Comparison of ENCODE assay signal across 15 cellular contexts in the genomic region with DNA sequence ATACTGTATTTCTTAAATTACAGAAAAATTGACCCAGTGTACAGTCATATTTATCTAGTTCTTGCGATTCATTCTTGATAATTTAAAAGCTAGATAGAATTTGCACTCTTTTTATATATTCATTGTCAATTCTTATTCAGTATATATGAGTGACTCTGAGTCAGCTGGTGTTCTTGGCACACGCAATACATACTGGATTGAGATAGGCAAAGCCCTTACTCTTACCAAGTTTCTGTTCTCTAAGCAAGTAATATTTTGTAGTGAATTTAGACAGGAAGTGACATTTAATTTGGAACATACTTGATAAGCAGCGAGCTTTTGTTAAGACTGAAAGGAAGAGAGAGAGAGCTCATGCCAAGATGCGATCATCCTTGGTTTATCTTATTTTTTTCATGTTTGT. TPM values are rescaled to one million over a fixed set of nuclear protein-coding genes. Genes with fewer than 3 reads are reported as not detected.
DNase-seq lines count a peak whose midpoint lies in the region; ATAC-seq and TF ChIP-seq lines count a peak whose summit lies in the region.
"Had no signal": no experiment of that assay in that cellular context is flagged by ENCODE, and none has a peak within 500 bp of the region (broad histone marks: within the 10 kb centered on the region; RNA-seq: fewer than 3 reads in every experiment).

No MANE protein-coding gene starts in this region.

- no peak overlapping the region for H3K4me3 Mint-ChIP-seq in activated T-cell treated with anti-CD3 and anti-CD28 coated beads, Interleukin-2, amount 50 U/mL, for 72 hours
- H3K4me3 Mint-ChIP-seq: type B pancreatic cell had no signal

- TF ChIP-seq POLR2A in IMR-90 (IDR thresholded peaks at IDR 0.05; ENCODE audit: low read depth, low read length), result no peak

- no TSS peak for BruUV-seq in IMR-90 (replicated peaks; lab: Mats Ljungman, UMichigan)

- H2BK20ac ChIP-seq in IMR-90 (ENCODE audit: low read depth, low read length), result no peak overlapping the region

- H3K14ac ChIP-seq in IMR-90 (replicated peaks; ENCODE audit: low read depth, low read length), result no peak overlapping the region

- peaks cover 9 to 23% of the 10 kb centered on the region in 2 donors for H3K36me3 Mint-ChIP-seq in activated T-cell treated with anti-CD3 and anti-CD28 coated beads, Interleukin-2, amount 50 U/mL, for 72 hours (ENCODE audit: insufficient read depth in 2 of 2)

- no peak for TF ChIP-seq CTCF in IMR-90 (conservative IDR thresholded peaks at IDR 0.05; ENCODE audit: low read depth, low read length)
- TF ChIP-seq CTCF in cardiac fibroblast (IDR thresholded peaks at IDR 0.05; ENCODE audit: low read depth, low read length), result no peak

- no peaks in the 10 kb centered on the region for H3K9me1 ChIP-seq in IMR-90 (ENCODE audit: insufficient read depth, low read length)

- peaks cover 14% of the 10 kb centered on the region; the same call in 1 of the 2 replicates for H4K20me1 ChIP-seq in IMR-90 (ENCODE audit: insufficient read depth, low read length)

- in situ Hi-C loops in IMR-90 (cut with MboI; ENCODE audit: low sequenced_read_pairs), result no loop called here

- no peak for TF ChIP-seq RAD21 in IMR-90 (IDR thresholded peaks at IDR 0.05; ENCODE audit: low read length)

- dilution Hi-C loops in IMR-90 (cut with HindIII; ENCODE audit: low sequenced_read_pairs, unreplicated experiment), result no loop called here

- no peak overlapping the region for H2BK15ac ChIP-seq in IMR-90 (ENCODE audit: low read depth, low read length)

- ATAC-seq in activated T-cell treated with anti-CD3 and anti-CD28 coated beads, Interleukin-2, amount 50 U/mL, for 72 hours (replicated peaks in 1 of 2), result peak; percentile 43 to 44
- no peak for ATAC-seq in IMR-90 (ENCODE audit: low read depth)
- no peak for ATAC-seq in GM19395 (IDR thresholded peaks at IDR 0.05; ENCODE audit: unreplicated experiment)

- H4K91ac ChIP-seq in IMR-90 (ENCODE audit: insufficient read depth, low read depth, low read length), result no peak overlapping the region

- intact Hi-C loops in IMR-90 (cut with micrococcal nuclease), result no loop called here

- peaks cover 10% of the 10 kb centered on the region for H3K9me3 ChIP-seq in IMR-90 (ENCODE audit: control insufficient read depth, insufficient read depth, low read length)
- H3K9me3 ChIP-seq: adrenal gland, HAP-1, sigmoid colon had no signal

- H3K9me3 Mint-ChIP-seq in activated T-cell treated with anti-CD3 and anti-CD28 coated beads, Interleukin-2, amount 50 U/mL, for 72 hours, result no peaks in the 10 kb centered on the region

- H2BK120ac ChIP-seq in IMR-90 (ENCODE audit: low read depth, low read length), result no peak overlapping the region

- no peak overlapping the region for H3K9ac ChIP-seq in IMR-90 (ENCODE audit: low read depth, low read length)

- no peak overlapping the region for H3K27ac ChIP-seq in IMR-90 (ENCODE audit: insufficient read depth, low read length)
- H3K27ac ChIP-seq: sigmoid colon had no signal

- no peak overlapping the region for H3K4me2 ChIP-seq in IMR-90 (ENCODE audit: low read depth, low read length)

- POLR2A ChIA-PET in IMR-90 (lab: Charles Lee; ENCODE audit: unreplicated experiment), result no interaction called here

- no peak overlapping the region for H2AFZ ChIP-seq in IMR-90 (replicated peaks; ENCODE audit: low read length, poor library complexity)

- CTCF ChIA-PET in IMR-90 (lab: Yijun Ruan, JAX), result no interaction called here

- peaks cover 40% of the 10 kb centered on the region for H3K4me1 Mint-ChIP-seq in activated T-cell treated with anti-CD3 and anti-CD28 coated beads, Interleukin-2, amount 50 U/mL, for 72 hours (ENCODE audit: low read depth)

- H3K56ac ChIP-seq in IMR-90 (ENCODE audit: extremely low read depth, insufficient read depth, low read length), result no peak overlapping the region

- H3K18ac ChIP-seq in IMR-90 (ENCODE audit: low read depth, low read length), result no peak overlapping the region

- H3K36me3 ChIP-seq in IMR-90 (ENCODE audit: control insufficient read depth, insufficient read depth, low read length), result peaks cover 33% of the 10 kb centered on the region

- H3K4me3 ChIP-seq in IMR-90 (ENCODE audit: insufficient read depth, low read depth, low read length), result no peak overlapping the region
- H3K4me3 ChIP-seq in cardiac fibroblast (replicated peaks in 1 of 2; ENCODE audit: low read depth in 2 of 2, low read length in 2 of 2), result no peak overlapping the region
- H3K4me3 ChIP-seq: adrenal gland, HAP-1, sigmoid colon had no signal

- no peak overlapping the region for H3K4ac ChIP-seq in IMR-90 (ENCODE audit: low read depth, low read length)

- peaks cover 30 to 39% of the 10 kb centered on the region in 2 experiments for H3K79me1 ChIP-seq in IMR-90 (ENCODE audit: low read depth in 1 of 2, low read length in 2 of 2)

- no peaks in the 10 kb centered on the region for H3K4me1 ChIP-seq in IMR-90 (ENCODE audit: control insufficient read depth, insufficient read depth, low read length)
- H3K4me1 ChIP-seq: HAP-1, sigmoid colon had no signal

- H2BK5ac ChIP-seq in IMR-90 (ENCODE audit: low read depth, low read length, poor library complexity, severe bottlenecking), result no peak overlapping the region

- no peak overlapping the region for H2AK5ac ChIP-seq in IMR-90 (ENCODE audit: low read depth, low read length)

- no peak for DNase-seq in activated T-cell treated with anti-CD3 and anti-CD28 coated beads, Interleukin-2, amount 50 U/mL, for 72 hours
- no peak for DNase-seq in activated T-cell treated with anti-CD3 and anti-CD28 coated beads, Interleukin-2, amount 50 U/mL, for 48 hours
- DNase-seq in IMR-90, result peak; percentile 60
- DNase-seq in cardiac fibroblast (ENCODE audit: low read depth in 2 of 2), result peak; percentile 60 to 83
- DNase-seq in iris pigment epithelial cell (ENCODE audit: low read depth), result peak; percentile 56
- no peak for DNase-seq in amniotic stem cell (lab: John Stamatoyannopoulos, UW)
- DNase-seq in GM03348 (ENCODE audit: low spot score), result no peak
- DNase-seq: adrenal gland; GDM1; NCI-H2171; sigmoid colon; stimulated activated CD4-positive, alpha-beta T cell treated with anti-CD3 and anti-CD28 coated beads, Interleukin-4, amount 100 ng/mL, for 1 hour had no signal

- no peak overlapping the region for H4K8ac ChIP-seq in IMR-90 (ENCODE audit: low read depth in 2 of 2, low read length in 2 of 2)

- no peaks in the 10 kb centered on the region for H3K27me3 ChIP-seq in IMR-90 (ENCODE audit: control insufficient read depth, insufficient read depth, low read length)
- H3K27me3 ChIP-seq: adrenal gland, sigmoid colon had no signal

- H3K23ac ChIP-seq in IMR-90 (ENCODE audit: low read depth, low read length), result no peak overlapping the region

- peak overlapping the region; percentile 39 for H3K27ac Mint-ChIP-seq in activated T-cell treated with anti-CD3 and anti-CD28 coated beads, Interleukin-2, amount 50 U/mL, for 72 hours
- H3K27ac Mint-ChIP-seq: type B pancreatic cell had no signal

- H2AK9ac ChIP-seq in IMR-90 (replicated peaks; ENCODE audit: low read depth, low read length, poor library complexity), result no peak overlapping the region

- 70% methylated on average over 2 of the region's 4 CpGs; no CpG with 5 or more reads in 1 of the 2 experiments for WGBS in IMR-90 (ENCODE audit: extremely low coverage in 2 of 2, insufficient read length in 1 of 2), 2 experiments

- no peak overlapping the region for H4K5ac ChIP-seq in IMR-90 (ENCODE audit: low read depth, low read length)

- no peaks in the 10 kb centered on the region for H3K27me3 Mint-ChIP-seq in activated T-cell treated with anti-CD3 and anti-CD28 coated beads, Interleukin-2, amount 50 U/mL, for 72 hours (ENCODE audit: low read depth)
- H3K27me3 Mint-ChIP-seq: type B pancreatic cell had no signal

TF ChIP-seq in IMR-90, 13 proteins besides CTCF, POLR2A, EP300 and RAD21:
- TF ChIP-seq CHD1 (IDR thresholded peaks at IDR 0.05; ENCODE audit: low read depth, low read length) (no peak), MAZ (IDR thresholded peaks at IDR 0.05; ENCODE audit: borderline replicate concordance, low read depth, low read length) (no peak), RCOR1 (IDR thresholded peaks at IDR 0.05; ENCODE audit: insufficient replicate concordance, low read length) (no peak), MXI1 (IDR thresholded peaks at IDR 0.05; ENCODE audit: borderline replicate concordance, low read depth, low read length) (no peak), CEBPB (IDR thresholded peaks at IDR 0.05; ENCODE audit: low read depth, low read length) (no peak), MAFK (IDR thresholded peaks at IDR 0.05; ENCODE audit: low read depth, low read length) (no peak), SMC3 (IDR thresholded peaks at IDR 0.05; ENCODE audit: low read depth, low read length) (no peak)
- TF ChIP-seq, protein P1, sequence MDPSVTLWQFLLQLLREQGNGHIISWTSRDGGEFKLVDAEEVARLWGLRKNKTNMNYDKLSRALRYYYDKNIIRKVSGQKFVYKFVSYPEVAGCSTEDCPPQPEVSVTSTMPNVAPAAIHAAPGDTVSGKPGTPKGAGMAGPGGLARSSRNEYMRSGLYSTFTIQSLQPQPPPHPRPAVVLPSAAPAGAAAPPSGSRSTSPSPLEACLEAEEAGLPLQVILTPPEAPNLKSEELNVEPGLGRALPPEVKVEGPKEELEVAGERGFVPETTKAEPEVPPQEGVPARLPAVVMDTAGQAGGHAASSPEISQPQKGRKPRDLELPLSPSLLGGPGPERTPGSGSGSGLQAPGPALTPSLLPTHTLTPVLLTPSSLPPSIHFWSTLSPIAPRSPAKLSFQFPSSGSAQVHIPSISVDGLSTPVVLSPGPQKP (IDR thresholded peaks at IDR 0.05; ENCODE audit: borderline replicate concordance, low read depth, low read length), result no peak

RNA-seq across cellular contexts. Expression of a gene that starts 57.7 kb away (rescaled TPM):
- total RNA-seq in activated T-cell treated with anti-CD3 and anti-CD28 coated beads, Interleukin-2, amount 50 U/mL, for 72 hours, result 100 to 1,000 TPM in 1 of 2 donors, 10 to 100 TPM in 1; 95.8 to 104 TPM
- 29.2 and 63.9 TPM in 2 replicates for total RNA-seq in IMR-90 (2012; rRNA removed)
- 18.7 and 24.3 TPM in 2 replicates for polyA plus RNA-seq in IMR-90 (2012; rRNA removed)
- 1.5 and 3.1 TPM in 2 replicates for polyA plus RNA-seq in IMR-90 (2012; cell fraction: cytosol; rRNA removed)
- 1.7 and 29.8 TPM in 2 replicates for polyA plus RNA-seq in IMR-90 (2012; cell fraction: nucleus; rRNA removed; ENCODE audit: low replicate concordance)

Comparison
In these comparisons a context has a peak if more than half of its experiments do, and no peak if none do; other contexts are left out.
1. ATAC-seq: peak in activated T-cell treated with anti-CD3 and anti-CD28 coated beads, Interleukin-2, amount 50 U/mL, for 72 hours (2 of 2); none in IMR-90 (single experiment) and GM19395 (single experiment).
2. DNase-seq: peak in IMR-90 (single experiment), cardiac fibroblast (2 of 2) and iris pigment epithelial cell (single experiment); none in activated T-cell treated with anti-CD3 and anti-CD28 coated beads, Interleukin-2, amount 50 U/mL, for 72 hours (0 of 2), activated T-cell treated with anti-CD3 and anti-CD28 coated beads, Interleukin-2, amount 50 U/mL, for 48 hours (0 of 2), amniotic stem cell (single experiment) and GM03348 (single experiment).